Comparison of ENCODE assay signal across 8 cellular contexts in genomic region chr2:241950878-241951331, GRCh38.
A peak's percentile ranks its signal among the peaks of the same experiment; 100 is the strongest.
DNase-seq lines count a peak whose midpoint lies in the region; ATAC-seq and TF ChIP-seq lines count a peak whose summit lies in the region.

No MANE protein-coding gene starts in this region.

- no peak overlapping the region for H3K27ac Mint-ChIP-seq in MCF 10A (ENCODE audit: low read depth, unreplicated experiment)

- H3K27me3 Mint-ChIP-seq in MCF 10A (ENCODE audit: insufficient read depth, unreplicated experiment): peaks cover 36% of the 10 kb centered on the region

- peak; percentile 90 for TF ChIP-seq CTCF in MCF 10A (IDR thresholded peaks at IDR 0.05; ENCODE audit: unreplicated experiment)

- H3K36me3 Mint-ChIP-seq in MCF 10A (ENCODE audit: insufficient read depth, unreplicated experiment): no peaks in the 10 kb centered on the region

- DNase-seq in DMS 273 (lab: John Stamatoyannopoulos, UW; ENCODE audit: unreplicated experiment): peak; percentile 89
- DNase-seq in DMS 273 treated with DMSO at 0.1 percent for 48 hours (lab: John Stamatoyannopoulos, UW): no peak
- DNase-seq in NCI-H1105 treated with DMSO at 0.1 percent for 48 hours (lab: John Stamatoyannopoulos, UW): peak; percentile 35
- DNase-seq in UCSD-AML1 (lab: John Stamatoyannopoulos, UW; ENCODE audit: unreplicated experiment): peak; percentile 60
- peak; percentile 68 for DNase-seq in MCF 10A (ENCODE audit: unreplicated experiment)
- peak; percentile 80 for DNase-seq in inferior parietal cortex (ENCODE audit: extremely low spot score)
- peak; percentile 77 for DNase-seq in stimulated activated CD4-positive, alpha-beta T cell treated with anti-CD3 and anti-CD28 coated beads, Interleukin-15, amount 100 ng/mL, for 24 hours

- intact Hi-C loops in MCF 10A (cut with micrococcal nuclease): loop anchor here (5.0 kb wide), 1 partner anchor 136 kb away; no protein-coding TSS in a partner anchor

- ATAC-seq in GM21528 (IDR thresholded peaks at IDR 0.05; ENCODE audit: low FRiP score, unreplicated experiment): no peak

- POLR2A ChIA-PET in MCF 10A (lab: Yijun Ruan, JAX): interaction anchor here (0.5 kb wide), 1 partner anchor 98 kb away, joined by 3 read pairs; no protein-coding TSS in a partner anchor

- no peaks in the 10 kb centered on the region for H3K4me1 Mint-ChIP-seq in MCF 10A (ENCODE audit: insufficient read depth, unreplicated experiment)

- BruUV-seq in MCF 10A (replicated peaks; lab: Mats Ljungman, UMichigan): no TSS peak

- H3K9me3 Mint-ChIP-seq in MCF 10A (ENCODE audit: unreplicated experiment): peaks cover 1% of the 10 kb centered on the region

- CTCF ChIA-PET in MCF 10A (lab: Yijun Ruan, JAX): interaction anchor here (0.5 to 2.0 kb wide), 13 partner anchors 9 to 131 kb away, joined by 3 to 12 read pairs (median 4); no protein-coding TSS in a partner anchor

- no peak overlapping the region for H3K4me3 Mint-ChIP-seq in MCF 10A (ENCODE audit: unreplicated experiment)
